1 cellular context compared by ENCODE assay signal in the genomic region with DNA sequence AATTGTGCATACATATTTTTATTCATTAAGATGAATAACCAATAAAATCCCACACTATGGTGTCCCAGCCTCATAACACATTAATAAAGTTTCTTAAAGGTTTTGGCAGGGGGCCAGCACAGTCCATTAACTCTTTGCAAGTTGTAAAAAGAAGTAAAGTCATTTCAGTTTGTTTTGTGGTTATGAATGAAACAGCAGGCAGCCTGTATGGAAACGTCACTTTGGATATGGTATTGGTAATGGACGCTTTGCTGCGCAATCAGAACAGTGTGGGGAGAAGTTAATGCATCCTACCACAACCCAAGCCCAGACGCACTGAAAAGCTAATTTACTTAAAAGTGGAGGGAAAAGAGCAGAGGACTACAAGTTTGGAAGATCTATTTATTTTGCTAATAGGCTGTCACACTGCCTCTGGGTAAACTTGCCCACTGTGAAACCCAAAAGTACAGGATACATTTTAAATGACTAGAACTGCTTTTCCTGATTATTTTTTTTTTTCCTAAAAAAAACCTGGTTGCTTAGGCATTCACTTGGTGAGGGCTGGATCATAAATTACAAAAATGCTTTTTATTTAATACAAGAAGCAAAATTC.
TF ChIP-seq lines count a peak whose summit lies in the region.

No MANE protein-coding gene starts in this region.

TF ChIP-seq in HEK293, 187 proteins besides CTCF, POLR2A, EP300 and RAD21 (continued from another document and continues in another):
- TF ChIP-seq, protein P1, sequence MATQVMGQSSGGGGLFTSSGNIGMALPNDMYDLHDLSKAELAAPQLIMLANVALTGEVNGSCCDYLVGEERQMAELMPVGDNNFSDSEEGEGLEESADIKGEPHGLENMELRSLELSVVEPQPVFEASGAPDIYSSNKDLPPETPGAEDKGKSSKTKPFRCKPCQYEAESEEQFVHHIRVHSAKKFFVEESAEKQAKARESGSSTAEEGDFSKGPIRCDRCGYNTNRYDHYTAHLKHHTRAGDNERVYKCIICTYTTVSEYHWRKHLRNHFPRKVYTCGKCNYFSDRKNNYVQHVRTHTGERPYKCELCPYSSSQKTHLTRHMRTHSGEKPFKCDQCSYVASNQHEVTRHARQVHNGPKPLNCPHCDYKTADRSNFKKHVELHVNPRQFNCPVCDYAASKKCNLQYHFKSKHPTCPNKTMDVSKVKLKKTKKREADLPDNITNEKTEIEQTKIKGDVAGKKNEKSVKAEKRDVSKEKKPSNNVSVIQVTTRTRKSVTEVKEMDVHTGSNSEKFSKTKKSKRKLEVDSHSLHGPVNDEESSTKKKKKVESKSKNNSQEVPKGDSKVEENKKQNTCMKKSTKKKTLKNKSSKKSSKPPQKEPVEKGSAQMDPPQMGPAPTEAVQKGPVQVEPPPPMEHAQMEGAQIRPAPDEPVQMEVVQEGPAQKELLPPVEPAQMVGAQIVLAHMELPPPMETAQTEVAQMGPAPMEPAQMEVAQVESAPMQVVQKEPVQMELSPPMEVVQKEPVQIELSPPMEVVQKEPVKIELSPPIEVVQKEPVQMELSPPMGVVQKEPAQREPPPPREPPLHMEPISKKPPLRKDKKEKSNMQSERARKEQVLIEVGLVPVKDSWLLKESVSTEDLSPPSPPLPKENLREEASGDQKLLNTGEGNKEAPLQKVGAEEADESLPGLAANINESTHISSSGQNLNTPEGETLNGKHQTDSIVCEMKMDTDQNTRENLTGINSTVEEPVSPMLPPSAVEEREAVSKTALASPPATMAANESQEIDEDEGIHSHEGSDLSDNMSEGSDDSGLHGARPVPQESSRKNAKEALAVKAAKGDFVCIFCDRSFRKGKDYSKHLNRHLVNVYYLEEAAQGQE (tag by site-specific recombination; IDR thresholded peaks at IDR 0.05), result no peak
- TF ChIP-seq ZFP37 (tag by site-specific recombination; IDR thresholded peaks at IDR 0.05) (no peak), ZNF398 (tag by site-specific recombination; IDR thresholded peaks at IDR 0.05) (no peak), ZNF530 (tag by site-specific recombination; IDR thresholded peaks at IDR 0.05; ENCODE audit: low read depth) (no peak), ZFP3 (tag by site-specific recombination; IDR thresholded peaks at IDR 0.05; ENCODE audit: low read depth) (no peak), ZNF140 (tag by site-specific recombination; IDR thresholded peaks at IDR 0.05) (no peak), ZNF561 (tag by site-specific recombination; IDR thresholded peaks at IDR 0.05; ENCODE audit: borderline replicate concordance) (peak; percentile 89; the same call in 1 of the 2 replicates), ZNF558 (tag by site-specific recombination; IDR thresholded peaks at IDR 0.05) (no peak), ZNF580 (tag by site-specific recombination; IDR thresholded peaks at IDR 0.05) (peak; percentile 39; the same call in 1 of the 2 replicates), MEIS1 (CRISPR knock-in tag; IDR thresholded peaks at IDR 0.05; ENCODE audit: borderline replicate concordance) (no peak), ZBTB17 (tag by site-specific recombination; IDR thresholded peaks at IDR 0.05) (peak; percentile 67; the same call in 1 of the 2 replicates), ZIC2 (tag by site-specific recombination; IDR thresholded peaks at IDR 0.05) (peak; percentile 64), ZNF623 (tag by site-specific recombination; IDR thresholded peaks at IDR 0.05) (no peak), MZF1 (tag by site-specific recombination; IDR thresholded peaks at IDR 0.05; ENCODE audit: borderline replicate concordance) (peak; percentile 64; the same call in 1 of the 2 replicates), ZNF280C (tag by site-specific recombination; IDR thresholded peaks at IDR 0.05) (no peak), SETDB1 (IDR thresholded peaks at IDR 0.05; ENCODE audit: insufficient read length, low read length) (no peak), ZNF169 (tag by site-specific recombination; IDR thresholded peaks at IDR 0.05) (no peak), ZNF596 (tag by site-specific recombination; IDR thresholded peaks at IDR 0.05) (peak; percentile 35; the same call in 1 of the 2 replicates), ZNF302 (tag by site-specific recombination; IDR thresholded peaks at IDR 0.05; ENCODE audit: low read depth) (no peak), ZNF211 (tag by site-specific recombination; IDR thresholded peaks at IDR 0.05; ENCODE audit: low read depth) (no peak), ZNF248 (tag by site-specific recombination; IDR thresholded peaks at IDR 0.05) (no peak)
- TF ChIP-seq, protein P2, sequence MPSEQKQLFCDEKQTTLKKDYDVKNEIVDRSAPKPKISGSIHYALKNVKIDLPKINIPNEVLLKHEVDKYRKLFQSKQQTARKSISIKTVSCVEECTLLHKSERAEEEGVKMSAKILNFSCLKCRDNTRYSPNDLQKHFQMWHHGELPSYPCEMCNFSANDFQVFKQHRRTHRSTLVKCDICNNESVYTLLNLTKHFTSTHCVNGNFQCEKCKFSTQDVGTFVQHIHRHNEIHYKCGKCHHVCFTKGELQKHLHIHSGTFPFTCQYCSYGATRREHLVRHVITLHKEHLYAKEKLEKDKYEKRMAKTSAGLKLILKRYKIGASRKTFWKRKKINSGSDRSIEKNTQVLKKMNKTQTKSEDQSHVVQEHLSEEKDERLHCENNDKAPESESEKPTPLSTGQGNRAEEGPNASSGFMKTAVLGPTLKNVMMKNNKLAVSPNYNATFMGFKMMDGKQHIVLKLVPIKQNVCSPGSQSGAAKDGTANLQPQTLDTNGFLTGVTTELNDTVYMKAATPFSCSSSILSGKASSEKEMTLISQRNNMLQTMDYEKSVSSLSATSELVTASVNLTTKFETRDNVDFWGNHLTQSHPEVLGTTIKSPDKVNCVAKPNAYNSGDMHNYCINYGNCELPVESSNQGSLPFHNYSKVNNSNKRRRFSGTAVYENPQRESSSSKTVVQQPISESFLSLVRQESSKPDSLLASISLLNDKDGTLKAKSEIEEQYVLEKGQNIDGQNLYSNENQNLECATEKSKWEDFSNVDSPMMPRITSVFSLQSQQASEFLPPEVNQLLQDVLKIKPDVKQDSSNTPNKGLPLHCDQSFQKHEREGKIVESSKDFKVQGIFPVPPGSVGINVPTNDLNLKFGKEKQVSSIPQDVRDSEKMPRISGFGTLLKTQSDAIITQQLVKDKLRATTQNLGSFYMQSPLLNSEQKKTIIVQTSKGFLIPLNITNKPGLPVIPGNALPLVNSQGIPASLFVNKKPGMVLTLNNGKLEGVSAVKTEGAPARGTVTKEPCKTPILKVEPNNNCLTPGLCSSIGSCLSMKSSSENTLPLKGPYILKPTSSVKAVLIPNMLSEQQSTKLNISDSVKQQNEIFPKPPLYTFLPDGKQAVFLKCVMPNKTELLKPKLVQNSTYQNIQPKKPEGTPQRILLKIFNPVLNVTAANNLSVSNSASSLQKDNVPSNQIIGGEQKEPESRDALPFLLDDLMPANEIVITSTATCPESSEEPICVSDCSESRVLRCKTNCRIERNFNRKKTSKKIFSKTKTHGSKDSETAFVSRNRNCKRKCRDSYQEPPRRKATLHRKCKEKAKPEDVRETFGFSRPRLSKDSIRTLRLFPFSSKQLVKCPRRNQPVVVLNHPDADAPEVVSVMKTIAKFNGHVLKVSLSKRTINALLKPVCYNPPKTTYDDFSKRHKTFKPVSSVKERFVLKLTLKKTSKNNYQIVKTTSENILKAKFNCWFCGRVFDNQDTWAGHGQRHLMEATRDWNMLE (tag by site-specific recombination; conservative IDR thresholded peaks at IDR 0.05; ENCODE audit: low read depth), result no peak
- TF ChIP-seq, protein P3, sequence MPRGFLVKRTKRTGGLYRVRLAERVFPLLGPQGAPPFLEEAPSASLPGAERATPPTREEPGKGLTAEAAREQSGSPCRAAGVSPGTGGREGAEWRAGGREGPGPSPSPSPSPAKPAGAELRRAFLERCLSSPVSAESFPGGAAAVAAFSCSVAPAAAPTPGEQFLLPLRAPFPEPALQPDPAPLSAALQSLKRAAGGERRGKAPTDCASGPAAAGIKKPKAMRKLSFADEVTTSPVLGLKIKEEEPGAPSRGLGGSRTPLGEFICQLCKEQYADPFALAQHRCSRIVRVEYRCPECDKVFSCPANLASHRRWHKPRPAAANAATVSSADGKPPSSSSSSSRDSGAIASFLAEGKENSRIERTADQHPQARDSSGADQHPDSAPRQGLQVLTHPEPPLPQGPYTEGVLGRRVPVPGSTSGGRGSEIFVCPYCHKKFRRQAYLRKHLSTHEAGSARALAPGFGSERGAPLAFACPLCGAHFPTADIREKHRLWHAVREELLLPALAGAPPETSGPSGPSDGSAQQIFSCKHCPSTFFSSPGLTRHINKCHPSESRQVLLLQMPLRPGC (tag by site-specific recombination; IDR thresholded peaks at IDR 0.05), result peak; percentile 75
- TF ChIP-seq, protein P4, sequence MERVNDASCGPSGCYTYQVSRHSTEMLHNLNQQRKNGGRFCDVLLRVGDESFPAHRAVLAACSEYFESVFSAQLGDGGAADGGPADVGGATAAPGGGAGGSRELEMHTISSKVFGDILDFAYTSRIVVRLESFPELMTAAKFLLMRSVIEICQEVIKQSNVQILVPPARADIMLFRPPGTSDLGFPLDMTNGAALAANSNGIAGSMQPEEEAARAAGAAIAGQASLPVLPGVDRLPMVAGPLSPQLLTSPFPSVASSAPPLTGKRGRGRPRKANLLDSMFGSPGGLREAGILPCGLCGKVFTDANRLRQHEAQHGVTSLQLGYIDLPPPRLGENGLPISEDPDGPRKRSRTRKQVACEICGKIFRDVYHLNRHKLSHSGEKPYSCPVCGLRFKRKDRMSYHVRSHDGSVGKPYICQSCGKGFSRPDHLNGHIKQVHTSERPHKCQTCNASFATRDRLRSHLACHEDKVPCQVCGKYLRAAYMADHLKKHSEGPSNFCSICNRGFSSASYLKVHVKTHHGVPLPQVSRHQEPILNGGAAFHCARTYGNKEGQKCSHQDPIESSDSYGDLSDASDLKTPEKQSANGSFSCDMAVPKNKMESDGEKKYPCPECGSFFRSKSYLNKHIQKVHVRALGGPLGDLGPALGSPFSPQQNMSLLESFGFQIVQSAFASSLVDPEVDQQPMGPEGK (tag by site-specific recombination; IDR thresholded peaks at IDR 0.05), result peak; percentile 62
- TF ChIP-seq, protein P5, sequence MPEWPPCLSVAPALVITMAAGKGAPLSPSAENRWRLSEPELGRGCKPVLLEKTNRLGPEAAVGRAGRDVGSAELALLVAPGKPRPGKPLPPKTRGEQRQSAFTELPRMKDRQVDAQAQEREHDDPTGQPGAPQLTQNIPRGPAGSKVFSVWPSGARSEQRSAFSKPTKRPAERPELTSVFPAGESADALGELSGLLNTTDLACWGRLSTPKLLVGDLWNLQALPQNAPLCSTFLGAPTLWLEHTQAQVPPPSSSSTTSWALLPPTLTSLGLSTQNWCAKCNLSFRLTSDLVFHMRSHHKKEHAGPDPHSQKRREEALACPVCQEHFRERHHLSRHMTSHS (tag by site-specific recombination; IDR thresholded peaks at IDR 0.05), result no peak
